ENCODE assay signal across 26 cellular contexts in genomic region chrX:651922-652775, GRCh38. TPM values are rescaled to one million over a fixed set of nuclear protein-coding genes. Genes with fewer than 3 reads are reported as not detected.
DNase-seq lines count a peak whose midpoint lies in the region; ATAC-seq and TF ChIP-seq lines count a peak whose summit lies in the region.
"Had no signal": no experiment of that assay in that cellular context is flagged by ENCODE, and none has a peak within 500 bp of the region (broad histone marks: within the 10 kb centered on the region; RNA-seq: fewer than 3 reads in every experiment).

No MANE protein-coding gene starts in this region.

- H3K4me3 ChIP-seq in NT2/D1 (ENCODE audit: insufficient read length, low read depth) (no peak overlapping the region), neural progenitor cell (no peak overlapping the region), spleen (no peak overlapping the region)
- H3K4me3 ChIP-seq: A549, MG63, SK-N-MC had no signal

- no peak for ATAC-seq in GM19035 (IDR thresholded peaks at IDR 0.05; ENCODE audit: unreplicated experiment)
- ATAC-seq: A549; CD8-positive, alpha-beta T cell; HCT116; Panc1 had no signal

- CTCF ChIA-PET in RWPE1 (lab: Yijun Ruan, JAX), result no interaction called here

- WGBS in spleen, 5 donors, result 71 to 75% (median 73%) methylated on average over 38 of the region's 38 CpGs

- H3K79me2 ChIP-seq in neural progenitor cell (ENCODE audit: low read depth), result no peaks in the 10 kb centered on the region

- no peaks in the 10 kb centered on the region for H3K36me3 ChIP-seq in NT2/D1 (ENCODE audit: insufficient read depth, insufficient read length, low read length)
- H3K36me3 ChIP-seq in neural progenitor cell, result no peaks in the 10 kb centered on the region
- no peaks in the 10 kb centered on the region for H3K36me3 ChIP-seq in spleen
- H3K36me3 ChIP-seq: MG63 had no signal

- no peak for TF ChIP-seq POLR2A in spleen (IDR thresholded peaks at IDR 0.05)

- no peak overlapping the region for H3K4me2 ChIP-seq in neural progenitor cell
- H3K4me2 ChIP-seq: A549 had no signal

- peaks cover 15% of the 10 kb centered on the region for H3K4me1 Mint-ChIP-seq in neural progenitor cell

- H3K4me1 ChIP-seq in NT2/D1 (ENCODE audit: insufficient read depth, insufficient read length) (peaks cover 7% of the 10 kb centered on the region), neural progenitor cell (no peaks in the 10 kb centered on the region), spleen (no peaks in the 10 kb centered on the region)
- H3K4me1 ChIP-seq: A549 had no signal

- no peak overlapping the region for H3K4me3 Mint-ChIP-seq in neural progenitor cell
- H3K4me3 Mint-ChIP-seq: CD8-positive, alpha-beta T cell had no signal

- POLR2A ChIA-PET in RWPE1 (lab: Yijun Ruan, JAX; ENCODE audit: low non-redundant PET), result no interaction called here

- H3K9me3 ChIP-seq in NT2/D1 (ENCODE audit: insufficient read depth, low read length) (no peaks in the 10 kb centered on the region), neural progenitor cell (ENCODE audit: low read depth) (no peaks in the 10 kb centered on the region), spleen (peaks cover 0 to 4% (median 0%) of the 10 kb centered on the region in 8 donors)
- H3K9me3 ChIP-seq: A549, MG63 had no signal

- H3K27me3 ChIP-seq in NT2/D1 (ENCODE audit: insufficient read depth, insufficient read length) (peaks cover 13% of the 10 kb centered on the region), neural progenitor cell (peaks cover 29% of the 10 kb centered on the region), spleen (replicated peaks in 1 of 7) (peaks cover 0 to 35% (median 0%) of the 10 kb centered on the region in 7 donors)
- H3K27me3 ChIP-seq: MG63 had no signal

- H4K20me1 ChIP-seq in neural progenitor cell (ENCODE audit: low read depth), result no peaks in the 10 kb centered on the region

- no peaks in the 10 kb centered on the region for H3K36me3 Mint-ChIP-seq in neural progenitor cell
- H3K36me3 Mint-ChIP-seq: CD8-positive, alpha-beta T cell had no signal

- TF ChIP-seq CTCF in neural progenitor cell (IDR thresholded peaks at IDR 0.05), result no peak
- no peak for TF ChIP-seq CTCF in spleen (IDR thresholded peaks at IDR 0.05 in 8 of 11, conservative IDR thresholded peaks at IDR 0.05 in 3 of 11)
- TF ChIP-seq CTCF in RWPE1 (conservative IDR thresholded peaks at IDR 0.05; ENCODE audit: low read depth), result no peak

- no peaks in the 10 kb centered on the region for H3F3A ChIP-seq in neural progenitor cell (ENCODE audit: low read depth)

- H3K9ac ChIP-seq in NT2/D1 (ENCODE audit: insufficient read length, low read depth), result peak overlapping the region; percentile 56
- no peak overlapping the region for H3K9ac ChIP-seq in neural progenitor cell

- intact Hi-C loops in spleen (cut with DNase I; ENCODE audit: low total_unique reads), result no loop called here

- no peak overlapping the region for H3K27ac Mint-ChIP-seq in neural progenitor cell
- H3K27ac Mint-ChIP-seq: CD8-positive, alpha-beta T cell had no signal

- peak overlapping the region; percentile 34 for H2AFZ ChIP-seq in neural progenitor cell (replicated peaks)

- H3K27me3 Mint-ChIP-seq in neural progenitor cell (ENCODE audit: insufficient read depth, low read depth), result peaks cover 7% of the 10 kb centered on the region

- DNase-seq in NT2/D1 (ENCODE audit: low read depth, low spot score), result no peak
- DNase-seq in left kidney (ENCODE audit: low read depth, low spot score), result peak; percentile 39
- DNase-seq in neural progenitor cell (ENCODE audit: low spot score), result peak; percentile 1
- peak; percentile 28 for DNase-seq in spleen
- no peak for DNase-seq in T-helper 1 cell
- no peak for DNase-seq in RWPE1 (ENCODE audit: low spot score)
- DNase-seq: C1 segment of cervical spinal cord; CD8-positive, alpha-beta T cell; DMS79 treated with DMSO at 0.1 percent for 48 hours; IMR-90; KG1; MG63; NCI-H1105 treated with DMSO at 0.1 percent for 48 hours; NCI-H146; NCI-H1930; NCI-H2107; NCI-H446 treated with DMSO at 0.1 percent for 48 hours; NCI-H526; NCI-H82; NK-92 treated with Interleukin-12 subunit alpha and Interleukin-12 subunit beta, amount 100 ng/mL, for 24 hours; SIG-M5 had no signal

- H3K27ac ChIP-seq in neural progenitor cell, result no peak overlapping the region
- no peak overlapping the region for H3K27ac ChIP-seq in spleen
- H3K27ac ChIP-seq in RWPE1, result no peak overlapping the region
- H3K27ac ChIP-seq: A549, SK-N-MC had no signal

- no peaks in the 10 kb centered on the region for H3K9me3 Mint-ChIP-seq in neural progenitor cell
- H3K9me3 Mint-ChIP-seq: CD8-positive, alpha-beta T cell had no signal

RNA-seq across cellular contexts. Expression of gene SHOX, which starts 21.6 kb away (rescaled TPM):
- total RNA-seq in neural progenitor cell (ENCODE audit: low replicate concordance) (not detected in 2 replicates), spleen (not detected)
- not detected for polyA plus RNA-seq in spleen
- total RNA-seq: CD8-positive, alpha-beta T cell; IMR-90 had no signal
- polyA plus RNA-seq: A549, IMR-90 had no signal

Comparison
In these comparisons a context has a peak if more than half of its experiments do, and no peak if none do; other contexts are left out.
1. DNase-seq: peak in left kidney (single experiment), neural progenitor cell (single experiment) and spleen (single experiment); none in NT2/D1 (single experiment), T-helper 1 cell (0 of 5) and RWPE1 (single experiment).